ENCODE assay signal across 32 cellular contexts in genomic region chr4:147284218-147284617, GRCh38.
"Had no signal": no experiment of that assay in that cellular context is flagged by ENCODE, and none has a peak within 500 bp of the region (broad histone marks: within the 10 kb centered on the region; RNA-seq: fewer than 3 reads in every experiment).

No MANE protein-coding gene starts in this region.

- H3K4me3 ChIP-seq: adrenal gland, PC-9 had no signal

- ATAC-seq: activated CD8-positive, alpha-beta memory T cell treated with anti-CD3 and anti-CD28 coated beads, Interleukin-2, amount 10 ng/mL, durations not matched to agents 7 days and 5 days; Right ventricle myocardium inferior had no signal

- H3K4me1 Mint-ChIP-seq: activated CD4-positive, alpha-beta memory T cell treated with anti-CD3 and anti-CD28 coated beads, Interleukin-2, amount 10 ng/mL, durations not matched to agents 7 days and 5 days; activated CD8-positive, alpha-beta memory T cell treated with anti-CD3 and anti-CD28 coated beads, Interleukin-2, amount 10 ng/mL, durations not matched to agents 7 days and 5 days; activated naive CD4-positive, alpha-beta T cell treated with anti-CD3 and anti-CD28 coated beads, Interleukin-2, amount 50 U/mL, for 24 hours; activated naive CD8-positive, alpha-beta T cell treated with anti-CD3 and anti-CD28 coated beads, Interleukin-2, amount 10 ng/mL, durations not matched to agents 7 days and 5 days; IgD-negative memory B cell had no signal

- H3K9me3 ChIP-seq: adrenal gland had no signal

- H3K27ac Mint-ChIP-seq: activated CD4-positive, alpha-beta memory T cell treated with anti-CD3 and anti-CD28 coated beads, Interleukin-2, amount 10 ng/mL, durations not matched to agents 7 days and 5 days; activated CD8-positive, alpha-beta memory T cell treated with anti-CD3 and anti-CD28 coated beads, Interleukin-2, amount 10 ng/mL, durations not matched to agents 7 days and 5 days; activated naive CD4-positive, alpha-beta T cell treated with anti-CD3 and anti-CD28 coated beads, Interleukin-2, amount 50 U/mL, for 24 hours; activated naive CD8-positive, alpha-beta T cell treated with anti-CD3 and anti-CD28 coated beads, Interleukin-2, amount 10 ng/mL, durations not matched to agents 7 days and 5 days; activated T-helper 2 cell treated with anti-CD3 and anti-CD28 coated beads, Interferon-gamma antibody, Interleukin-2, Interleukin-4, amounts not matched to agents 10 μg/mL and 5 μg/mL and 100 μg/mL, durations not matched to agents 14 hours and 24 hours and 36 hours; IgD-negative memory B cell had no signal

- H3K4me3 Mint-ChIP-seq: activated CD4-positive, alpha-beta memory T cell treated with anti-CD3 and anti-CD28 coated beads, Interleukin-2, amount 10 ng/mL, durations not matched to agents 7 days and 5 days; activated CD8-positive, alpha-beta memory T cell treated with anti-CD3 and anti-CD28 coated beads, Interleukin-2, amount 10 ng/mL, durations not matched to agents 7 days and 5 days; activated naive CD4-positive, alpha-beta T cell treated with anti-CD3 and anti-CD28 coated beads, Interleukin-2, amount 50 U/mL, for 24 hours; activated naive CD8-positive, alpha-beta T cell treated with anti-CD3 and anti-CD28 coated beads, Interleukin-2, amount 10 ng/mL, durations not matched to agents 7 days and 5 days; IgD-negative memory B cell had no signal

- H3K27me3 ChIP-seq: adrenal gland, brain microvascular endothelial cell had no signal

- H3K9me3 Mint-ChIP-seq: activated CD4-positive, alpha-beta memory T cell treated with anti-CD3 and anti-CD28 coated beads, Interleukin-2, amount 10 ng/mL, durations not matched to agents 7 days and 5 days; activated naive CD4-positive, alpha-beta T cell treated with anti-CD3 and anti-CD28 coated beads, Interleukin-2, amount 50 U/mL, for 24 hours; activated naive CD8-positive, alpha-beta T cell treated with anti-CD3 and anti-CD28 coated beads, Interleukin-2, amount 10 ng/mL, durations not matched to agents 7 days and 5 days; activated T-helper 2 cell treated with anti-CD3 and anti-CD28 coated beads, Interferon-gamma antibody, Interleukin-2, Interleukin-4, amounts not matched to agents 10 μg/mL and 5 μg/mL and 100 μg/mL, durations not matched to agents 14 hours and 24 hours and 36 hours had no signal

- H3K36me3 ChIP-seq: adrenal gland, brain microvascular endothelial cell, WERI-Rb-1 had no signal

- H3K36me3 Mint-ChIP-seq: activated CD8-positive, alpha-beta memory T cell treated with anti-CD3 and anti-CD28 coated beads, Interleukin-2, amount 10 ng/mL, durations not matched to agents 7 days and 5 days; activated naive CD4-positive, alpha-beta T cell treated with anti-CD3 and anti-CD28 coated beads, Interleukin-2, amount 50 U/mL, for 24 hours; activated naive CD8-positive, alpha-beta T cell treated with anti-CD3 and anti-CD28 coated beads, Interleukin-2, amount 10 ng/mL, durations not matched to agents 7 days and 5 days; IgD-negative memory B cell had no signal

- H3K27me3 Mint-ChIP-seq: activated CD4-positive, alpha-beta memory T cell treated with anti-CD3 and anti-CD28 coated beads, Interleukin-2, amount 10 ng/mL, durations not matched to agents 7 days and 5 days; activated CD8-positive, alpha-beta memory T cell treated with anti-CD3 and anti-CD28 coated beads, Interleukin-2, amount 10 ng/mL, durations not matched to agents 7 days and 5 days; activated naive CD4-positive, alpha-beta T cell treated with anti-CD3 and anti-CD28 coated beads, Interleukin-2, amount 50 U/mL, for 24 hours; activated naive CD8-positive, alpha-beta T cell treated with anti-CD3 and anti-CD28 coated beads, Interleukin-2, amount 10 ng/mL, durations not matched to agents 7 days and 5 days; IgD-negative memory B cell had no signal

- DNase-seq: activated CD4-positive, alpha-beta memory T cell treated with anti-CD3 and anti-CD28 coated beads, Interleukin-2, amount 10 ng/mL, durations not matched to agents 7 days and 5 days; activated CD4-positive, alpha-beta T cell treated with anti-CD3 and anti-CD28 coated beads for 1 hour; activated CD4-positive, alpha-beta T cell treated with anti-CD3 and anti-CD28 coated beads for 48 hours; activated CD4-positive, CD25-positive, alpha-beta regulatory T cell; activated CD8-positive, alpha-beta memory T cell treated with anti-CD3 and anti-CD28 coated beads for 24 hours; activated CD8-positive, alpha-beta memory T cell treated with anti-CD3 and anti-CD28 coated beads, Interleukin-2, amount 10 ng/mL, durations not matched to agents 7 days and 5 days; activated CD8-positive, alpha-beta memory T cell treated with anti-CD3 and anti-CD28 coated beads, Interleukin-2, amount 50 U/mL, for 48 hours; activated gamma-delta T cell; activated naive CD4-positive, alpha-beta T cell treated with Interleukin-2 at 50 U/mL for 16 hours; activated naive CD8-positive, alpha-beta T cell treated with anti-CD3 and anti-CD28 coated beads, Interleukin-2, amount 10 ng/mL, durations not matched to agents 7 days and 5 days; adrenal gland; brain microvascular endothelial cell; central memory CD4-positive, alpha-beta T cell; Karpas-422; KBM-7; NCI-H1105; NCI-H1417 treated with DMSO at 0.1 percent for 48 hours; NCI-H1694; NCI-H1930; NCI-H2081 treated with DMSO at 0.1 percent for 48 hours; NCI-H226; NCI-H524 treated with DMSO at 0.1 percent for 48 hours; NCI-H748 treated with DMSO at 0.1 percent for 48 hours; PC-9; SIG-M5; T1000; WERI-Rb-1 had no signal

- H3K27ac ChIP-seq: adrenal gland, brain microvascular endothelial cell, PC-9, RWPE1, WERI-Rb-1 had no signal

- H3K4me1 ChIP-seq: adrenal gland had no signal
